1 cellular context compared by ENCODE assay signal in the genomic region with DNA sequence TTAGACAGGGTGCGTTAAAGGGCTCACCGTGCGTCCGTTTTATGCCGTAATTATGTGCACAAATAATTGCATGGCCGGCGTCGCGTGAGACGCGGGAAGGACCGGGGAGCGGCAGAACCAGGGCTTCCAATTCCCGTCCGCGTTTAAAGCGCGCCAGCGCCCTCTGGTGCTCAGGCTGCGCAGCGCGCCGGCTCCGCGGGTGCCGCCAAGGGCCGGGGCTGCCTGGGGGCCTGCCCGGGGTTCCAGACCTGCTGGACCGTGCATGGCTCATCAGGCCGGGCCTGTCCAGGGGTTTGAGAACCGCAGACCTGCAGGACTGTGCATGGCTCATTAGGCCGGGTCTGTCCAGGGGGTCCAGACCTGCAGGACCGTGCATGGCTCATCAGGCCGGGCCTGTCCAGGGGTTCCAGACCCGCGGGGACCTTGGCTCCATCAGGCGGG.
TF ChIP-seq lines count a peak whose summit lies in the region.

No MANE protein-coding gene starts in this region.

TF ChIP-seq in HepG2, 621 proteins besides CTCF, POLR2A, EP300 and RAD21 (continued from another document and continues in another):
- TF ChIP-seq ZBTB25 (CRISPR knock-in tag; IDR thresholded peaks at IDR 0.05) (peak; percentile 47; the same call in 1 of the 2 replicates), GPN1 (CRISPR knock-in tag; IDR thresholded peaks at IDR 0.05; ENCODE audit: borderline replicate concordance) (no peak), IRF9 (CRISPR knock-in tag; IDR thresholded peaks at IDR 0.05; ENCODE audit: borderline replicate concordance) (peak; percentile 62; the same call in 1 of the 2 replicates), ZNF770 (CRISPR knock-in tag; IDR thresholded peaks at IDR 0.05) (no peak), TCF7L2 (IDR thresholded peaks at IDR 0.05; ENCODE audit: low read depth, low read length) (no peak), SMARCC2 (IDR thresholded peaks at IDR 0.05) (no peak), ZNF766 (CRISPR knock-in tag; IDR thresholded peaks at IDR 0.05; ENCODE audit: borderline replicate concordance) (peak; percentile 65; the same call in 1 of the 2 replicates), ZNF720 (CRISPR knock-in tag; IDR thresholded peaks at IDR 0.05) (no peak), ZNF331 (CRISPR knock-in tag; IDR thresholded peaks at IDR 0.05) (no peak), MYC (CRISPR knock-in tag; IDR thresholded peaks at IDR 0.05; ENCODE audit: borderline replicate concordance) (peak; percentile 27; the same call in 1 of the 2 replicates), RXRA (CRISPR knock-in tag; IDR thresholded peaks at IDR 0.05) (0 out of 2 replicates have a peak, but pooled peaks have one; percentile 18), NRL (CRISPR knock-in tag; IDR thresholded peaks at IDR 0.05; ENCODE audit: borderline replicate concordance) (peak; percentile 70; the same call in 1 of the 2 replicates), ATF7-NPFF (CRISPR knock-in tag; IDR thresholded peaks at IDR 0.05; ENCODE audit: low read depth) (peak; percentile 63; the same call in 1 of the 2 replicates), GLMP (CRISPR knock-in tag; IDR thresholded peaks at IDR 0.05; ENCODE audit: borderline replicate concordance) (no peak), ZNF598 (CRISPR knock-in tag; IDR thresholded peaks at IDR 0.05; ENCODE audit: borderline replicate concordance) (peak; percentile 82; the same call in 1 of the 2 replicates), MXD4 (CRISPR knock-in tag; IDR thresholded peaks at IDR 0.05) (0 out of 2 replicates have a peak, but pooled peaks have one; percentile 33), NFKBIZ (CRISPR knock-in tag; IDR thresholded peaks at IDR 0.05) (no peak), IKZF4 (CRISPR knock-in tag; IDR thresholded peaks at IDR 0.05; ENCODE audit: borderline replicate concordance, low read depth, not compliant biosample characterization) (no peak), HINFP (CRISPR knock-in tag; IDR thresholded peaks at IDR 0.05; ENCODE audit: low read depth) (no peak), CCAR2 (optimal IDR thresholded peaks at IDR 0.05; ENCODE audit: low read depth, low read length) (no peak), ZZZ3 (CRISPR knock-in tag; IDR thresholded peaks at IDR 0.05; ENCODE audit: borderline replicate concordance) (no peak), TBX2 (CRISPR knock-in tag; IDR thresholded peaks at IDR 0.05; ENCODE audit: borderline replicate concordance) (peak; percentile 43; the same call in 1 of the 2 replicates), ZNF33B (CRISPR knock-in tag; IDR thresholded peaks at IDR 0.05) (no peak), CBX5 (CRISPR knock-in tag; IDR thresholded peaks at IDR 0.05; ENCODE audit: borderline replicate concordance) (peak; percentile 39; the same call in 1 of the 2 replicates), ZNF761 (CRISPR knock-in tag; conservative IDR thresholded peaks at IDR 0.05) (no peak), ZNF24 (IDR thresholded peaks at IDR 0.05) (no peak), ZNF547 (CRISPR knock-in tag; IDR thresholded peaks at IDR 0.05) (peak; percentile 86), ATAD3A (CRISPR knock-in tag; IDR thresholded peaks at IDR 0.05) (no peak), ZNF710 (CRISPR knock-in tag; IDR thresholded peaks at IDR 0.05; ENCODE audit: borderline replicate concordance) (peak; percentile 35; the same call in 1 of the 2 replicates), REPIN1 (CRISPR knock-in tag; IDR thresholded peaks at IDR 0.05; ENCODE audit: borderline replicate concordance, low read depth) (0 out of 2 replicates have a peak, but pooled peaks have one; percentile 24), ATF1 (CRISPR knock-in tag; IDR thresholded peaks at IDR 0.05) (no peak), SNAI1 (CRISPR knock-in tag; IDR thresholded peaks at IDR 0.05; ENCODE audit: borderline replicate concordance) (no peak), XBP1 (CRISPR knock-in tag; IDR thresholded peaks at IDR 0.05) (no peak), BHLHE40 (IDR thresholded peaks at IDR 0.05; ENCODE audit: low read length) (0 out of 2 replicates have a peak, but pooled peaks have one; percentile 12), ZNF709 (CRISPR knock-in tag; IDR thresholded peaks at IDR 0.05) (peak; percentile 44; the same call in 1 of the 2 replicates), CHD2 (IDR thresholded peaks at IDR 0.05; ENCODE audit: low read depth, low read length) (no peak), ZNF607 (CRISPR knock-in tag; IDR thresholded peaks at IDR 0.05; ENCODE audit: borderline replicate concordance) (peak; percentile 54; the same call in 1 of the 2 replicates)
- TF ChIP-seq, protein P1, sequence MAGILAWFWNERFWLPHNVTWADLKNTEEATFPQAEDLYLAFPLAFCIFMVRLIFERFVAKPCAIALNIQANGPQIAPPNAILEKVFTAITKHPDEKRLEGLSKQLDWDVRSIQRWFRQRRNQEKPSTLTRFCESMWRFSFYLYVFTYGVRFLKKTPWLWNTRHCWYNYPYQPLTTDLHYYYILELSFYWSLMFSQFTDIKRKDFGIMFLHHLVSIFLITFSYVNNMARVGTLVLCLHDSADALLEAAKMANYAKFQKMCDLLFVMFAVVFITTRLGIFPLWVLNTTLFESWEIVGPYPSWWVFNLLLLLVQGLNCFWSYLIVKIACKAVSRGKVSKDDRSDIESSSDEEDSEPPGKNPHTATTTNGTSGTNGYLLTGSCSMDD (CRISPR knock-in tag; IDR thresholded peaks at IDR 0.05) = no peak
- TF ChIP-seq, protein P2, sequence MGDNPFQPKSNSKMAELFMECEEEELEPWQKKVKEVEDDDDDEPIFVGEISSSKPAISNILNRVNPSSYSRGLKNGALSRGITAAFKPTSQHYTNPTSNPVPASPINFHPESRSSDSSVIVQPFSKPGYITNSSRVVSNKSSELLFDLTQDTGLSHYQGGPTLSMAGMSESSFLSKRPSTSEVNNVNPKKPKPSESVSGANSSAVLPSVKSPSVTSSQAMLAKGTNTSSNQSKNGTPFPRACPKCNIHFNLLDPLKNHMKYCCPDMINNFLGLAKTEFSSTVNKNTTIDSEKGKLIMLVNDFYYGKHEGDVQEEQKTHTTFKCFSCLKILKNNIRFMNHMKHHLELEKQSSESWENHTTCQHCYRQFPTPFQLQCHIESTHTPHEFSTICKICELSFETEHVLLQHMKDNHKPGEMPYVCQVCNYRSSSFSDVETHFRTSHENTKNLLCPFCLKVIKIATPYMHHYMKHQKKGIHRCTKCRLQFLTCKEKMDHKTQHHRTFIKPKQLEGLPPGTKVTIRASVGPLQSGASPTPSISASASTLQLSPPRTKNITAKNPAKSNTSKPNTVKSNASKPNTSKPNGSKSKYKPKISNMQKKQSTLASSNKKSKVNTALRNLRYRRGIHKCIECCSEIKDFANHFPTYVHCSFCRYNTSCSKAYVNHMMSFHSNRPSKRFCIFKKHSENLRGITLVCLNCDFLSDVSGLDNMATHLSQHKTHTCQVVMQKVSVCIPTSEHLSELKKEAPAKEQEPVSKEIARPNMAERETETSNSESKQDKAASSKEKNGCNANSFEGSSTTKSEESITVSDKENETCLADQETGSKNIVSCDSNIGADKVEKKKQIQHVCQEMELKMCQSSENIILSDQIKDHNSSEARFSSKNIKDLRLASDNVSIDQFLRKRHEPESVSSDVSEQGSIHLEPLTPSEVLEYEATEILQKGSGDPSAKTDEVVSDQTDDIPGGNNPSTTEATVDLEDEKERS (CRISPR knock-in tag; IDR thresholded peaks at IDR 0.05) = no peak
- TF ChIP-seq, protein P3, sequence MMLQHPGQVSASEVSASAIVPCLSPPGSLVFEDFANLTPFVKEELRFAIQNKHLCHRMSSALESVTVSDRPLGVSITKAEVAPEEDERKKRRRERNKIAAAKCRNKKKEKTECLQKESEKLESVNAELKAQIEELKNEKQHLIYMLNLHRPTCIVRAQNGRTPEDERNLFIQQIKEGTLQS (CRISPR knock-in tag; IDR thresholded peaks at IDR 0.05) = no peak
- TF ChIP-seq, protein P4, sequence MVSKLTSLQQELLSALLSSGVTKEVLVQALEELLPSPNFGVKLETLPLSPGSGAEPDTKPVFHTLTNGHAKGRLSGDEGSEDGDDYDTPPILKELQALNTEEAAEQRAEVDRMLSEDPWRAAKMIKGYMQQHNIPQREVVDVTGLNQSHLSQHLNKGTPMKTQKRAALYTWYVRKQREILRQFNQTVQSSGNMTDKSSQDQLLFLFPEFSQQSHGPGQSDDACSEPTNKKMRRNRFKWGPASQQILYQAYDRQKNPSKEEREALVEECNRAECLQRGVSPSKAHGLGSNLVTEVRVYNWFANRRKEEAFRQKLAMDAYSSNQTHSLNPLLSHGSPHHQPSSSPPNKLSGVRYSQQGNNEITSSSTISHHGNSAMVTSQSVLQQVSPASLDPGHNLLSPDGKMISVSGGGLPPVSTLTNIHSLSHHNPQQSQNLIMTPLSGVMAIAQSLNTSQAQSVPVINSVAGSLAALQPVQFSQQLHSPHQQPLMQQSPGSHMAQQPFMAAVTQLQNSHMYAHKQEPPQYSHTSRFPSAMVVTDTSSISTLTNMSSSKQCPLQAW (CRISPR knock-in tag; IDR thresholded peaks at IDR 0.05) = 0 out of 2 replicates have a peak, but pooled peaks have one; percentile 58
- TF ChIP-seq, protein P5, sequence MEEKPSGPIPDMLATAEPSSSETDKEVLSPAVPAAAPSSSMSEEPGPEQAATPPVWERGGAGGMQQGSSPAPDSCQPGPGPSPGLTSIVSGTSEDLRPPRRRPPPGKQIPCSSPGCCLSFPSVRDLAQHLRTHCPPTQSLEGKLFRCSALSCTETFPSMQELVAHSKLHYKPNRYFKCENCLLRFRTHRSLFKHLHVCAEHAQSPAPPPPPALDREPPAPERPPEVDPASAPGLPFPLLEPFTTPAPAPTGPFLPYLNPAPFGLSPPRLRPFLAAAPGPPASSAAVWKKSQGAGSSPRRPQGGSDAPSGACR (CRISPR knock-in tag; IDR thresholded peaks at IDR 0.05) = 0 out of 2 replicates have a peak, but pooled peaks have one; percentile 40
- TF ChIP-seq, protein P6, sequence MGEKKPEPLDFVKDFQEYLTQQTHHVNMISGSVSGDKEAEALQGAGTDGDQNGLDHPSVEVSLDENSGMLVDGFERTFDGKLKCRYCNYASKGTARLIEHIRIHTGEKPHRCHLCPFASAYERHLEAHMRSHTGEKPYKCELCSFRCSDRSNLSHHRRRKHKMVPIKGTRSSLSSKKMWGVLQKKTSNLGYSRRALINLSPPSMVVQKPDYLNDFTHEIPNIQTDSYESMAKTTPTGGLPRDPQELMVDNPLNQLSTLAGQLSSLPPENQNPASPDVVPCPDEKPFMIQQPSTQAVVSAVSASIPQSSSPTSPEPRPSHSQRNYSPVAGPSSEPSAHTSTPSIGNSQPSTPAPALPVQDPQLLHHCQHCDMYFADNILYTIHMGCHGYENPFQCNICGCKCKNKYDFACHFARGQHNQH (CRISPR knock-in tag; IDR thresholded peaks at IDR 0.05) = peak; percentile 18; the same call in 1 of the 2 replicates
